ENCODE assay signal across 9 cellular contexts in genomic region chr6:69719602-69720193, GRCh38.
DNase-seq lines count a peak whose midpoint lies in the region; ATAC-seq, FAIRE-seq and TF ChIP-seq lines count a peak whose summit lies in the region.
"Had no signal": no experiment of that assay in that cellular context is flagged by ENCODE, and none has a peak within 500 bp of the region (broad histone marks: within the 10 kb centered on the region; RNA-seq: fewer than 3 reads in every experiment).

No MANE protein-coding gene starts in this region.

- H3K4me3 ChIP-seq in PC-9: no peak overlapping the region

- no peak overlapping the region for H3K4me3 Mint-ChIP-seq in activated naive CD4-positive, alpha-beta T cell treated with anti-CD3 and anti-CD28 coated beads, Interleukin-2, amount 10 ng/mL, durations not matched to agents 7 days and 5 days
- H3K4me3 Mint-ChIP-seq in T-cell: no peak overlapping the region
- H3K4me3 Mint-ChIP-seq: central memory CD8-positive, alpha-beta T cell had no signal

- peak; percentile 84 for ATAC-seq in HG02885 (IDR thresholded peaks at IDR 0.05; ENCODE audit: poor library complexity, unreplicated experiment)
- ATAC-seq in T-cell (replicated peaks in 1 of 4): no peak

- no peaks in the 10 kb centered on the region; the same call in 1 of the 2 replicates for H3K36me3 ChIP-seq in PC-9 (ENCODE audit: low read depth)

- no peaks in the 10 kb centered on the region for H3K27me3 Mint-ChIP-seq in activated naive CD4-positive, alpha-beta T cell treated with anti-CD3 and anti-CD28 coated beads, Interleukin-2, amount 10 ng/mL, durations not matched to agents 7 days and 5 days
- H3K27me3 Mint-ChIP-seq in T-cell: no peaks in the 10 kb centered on the region
- H3K27me3 Mint-ChIP-seq: central memory CD8-positive, alpha-beta T cell had no signal

- H3K4me1 Mint-ChIP-seq in activated naive CD4-positive, alpha-beta T cell treated with anti-CD3 and anti-CD28 coated beads, Interleukin-2, amount 10 ng/mL, durations not matched to agents 7 days and 5 days: no peaks in the 10 kb centered on the region
- H3K4me1 Mint-ChIP-seq in T-cell: peaks cover 5 to 23% (median 10%) of the 10 kb centered on the region in 3 donors

- TF ChIP-seq CTCF in PC-9 (conservative IDR thresholded peaks at IDR 0.05): peak; percentile 64

- intact Hi-C loops in PC-9 (cut with micrococcal nuclease; ENCODE audit: unreplicated experiment): no loop called here

- H3K4me2 ChIP-seq in PC-9: no peak overlapping the region

- POLR2A ChIA-PET in PC-9 (lab: Charles Lee; ENCODE audit: unreplicated experiment) (no interaction called here), T-cell (lab: Charles Lee) (no interaction called here)

- no peaks in the 10 kb centered on the region for H3K9me3 ChIP-seq in PC-9 (ENCODE audit: insufficient read depth, low read depth)

- no peaks in the 10 kb centered on the region for H4K20me1 ChIP-seq in PC-9 (ENCODE audit: insufficient read depth)

- H3K9me2 ChIP-seq in PC-9 (ENCODE audit: insufficient read depth): no peaks in the 10 kb centered on the region; the same call in 1 of the 2 replicates

- no peaks in the 10 kb centered on the region for H3K9me3 Mint-ChIP-seq in activated naive CD4-positive, alpha-beta T cell treated with anti-CD3 and anti-CD28 coated beads, Interleukin-2, amount 10 ng/mL, durations not matched to agents 7 days and 5 days
- H3K9me3 Mint-ChIP-seq in T-cell: no peaks in the 10 kb centered on the region

- H3K36me3 Mint-ChIP-seq in activated naive CD4-positive, alpha-beta T cell treated with anti-CD3 and anti-CD28 coated beads, Interleukin-2, amount 10 ng/mL, durations not matched to agents 7 days and 5 days: peaks cover 30% of the 10 kb centered on the region
- H3K36me3 Mint-ChIP-seq in T-cell: peaks cover 69% of the 10 kb centered on the region

- CTCF ChIA-PET in activated naive CD4-positive, alpha-beta T cell treated with anti-CD3 and anti-CD28 coated beads, Interleukin-2, amount 10 ng/mL, durations not matched to agents 7 days and 5 days (lab: Charles Lee): no interaction called here
- CTCF ChIA-PET in PC-9 (lab: Charles Lee) (no interaction called here), T-cell (lab: Charles Lee) (no interaction called here)

- H2AFZ ChIP-seq in PC-9: no peak overlapping the region

- H3K4me1 ChIP-seq in PC-9 (replicated peaks; ENCODE audit: insufficient read depth): no peaks in the 10 kb centered on the region

- H3K27ac ChIP-seq in PC-9: no peak overlapping the region

- H3K27me3 ChIP-seq in PC-9 (ENCODE audit: insufficient read depth, low read depth): no peaks in the 10 kb centered on the region

- no peak overlapping the region for H3K27ac Mint-ChIP-seq in activated naive CD4-positive, alpha-beta T cell treated with anti-CD3 and anti-CD28 coated beads, Interleukin-2, amount 10 ng/mL, durations not matched to agents 7 days and 5 days
- H3K27ac Mint-ChIP-seq in T-cell: no peak overlapping the region

- DNase-seq in activated naive CD4-positive, alpha-beta T cell treated with anti-CD3 and anti-CD28 coated beads, Interleukin-2, amount 10 ng/mL, durations not matched to agents 7 days and 5 days: peak; percentile 21
- no peak for DNase-seq in activated naive CD4-positive, alpha-beta T cell treated with Interleukin-2 at 50 U/mL for 16 hours
- DNase-seq in PC-9: no peak
- DNase-seq in foreskin melanocyte: peak; percentile 18
- no peak for DNase-seq in central memory CD4-positive, alpha-beta T cell
- DNase-seq in T-cell: no peak
- no peak for DNase-seq in GM19239 (ENCODE audit: insufficient read length, low spot score)

- H3F3A ChIP-seq in PC-9 (ENCODE audit: insufficient read depth, low read depth): no peaks in the 10 kb centered on the region

- no peak for FAIRE-seq in GM19239 (lab: Jason Lieb, UNC)

- no TSS peak for BruUV-seq in PC-9 (replicated peaks; lab: Mats Ljungman, UMichigan)

- H3K79me2 ChIP-seq in PC-9 (ENCODE audit: low read depth): no peaks in the 10 kb centered on the region

Comparison
In these comparisons a context has a peak if more than half of its experiments do, and no peak if none do; other contexts are left out.
1. DNase-seq: peak in activated naive CD4-positive, alpha-beta T cell treated with anti-CD3 and anti-CD28 coated beads, Interleukin-2, amount 10 ng/mL, durations not matched to agents 7 days and 5 days (single experiment) and foreskin melanocyte (single experiment); none in activated naive CD4-positive, alpha-beta T cell treated with Interleukin-2 at 50 U/mL for 16 hours (single experiment), PC-9 (0 of 2), central memory CD4-positive, alpha-beta T cell (single experiment), T-cell (0 of 34) and GM19239 (single experiment).